In genomic region chr4:100839712-100840111, GRCh38 we compare ENCODE assay signal across 7 cellular contexts.
"Had no signal": no experiment of that assay in that cellular context is flagged by ENCODE, and none has a peak within 500 bp of the region (broad histone marks: within the 10 kb centered on the region; RNA-seq: fewer than 3 reads in every experiment).

No MANE protein-coding gene starts in this region.

- H3K27ac ChIP-seq: HL-60 had no signal

- H3K36me3 Mint-ChIP-seq: IgD-negative memory B cell had no signal

- ATAC-seq: K562 had no signal

- DNase-seq: IMR-90, KBM-7, KG1 had no signal

- FAIRE-seq: HTR-8/SVneo, K562 had no signal

- H3K27ac Mint-ChIP-seq: IgD-negative memory B cell had no signal

- H3K4me1 Mint-ChIP-seq: IgD-negative memory B cell had no signal

- H3K4me3 ChIP-seq: K562 had no signal

- H3K4me3 Mint-ChIP-seq: IgD-negative memory B cell had no signal
